In genomic region chr4:51844157-51845054, GRCh38 we compare ENCODE assay signal across 8 cellular contexts. TPM values are rescaled to one million over a fixed set of nuclear protein-coding genes. Genes with fewer than 3 reads are reported as not detected.
DNase-seq lines count a peak whose midpoint lies in the region; ATAC-seq and TF ChIP-seq lines count a peak whose summit lies in the region.

No MANE protein-coding gene starts in this region.

- H3K4me1 Mint-ChIP-seq in activated T-cell treated with anti-CD3 and anti-CD28 coated beads, Interleukin-2, amount 50 U/mL, for 4 hours (ENCODE audit: low read depth): peaks cover 27% of the 10 kb centered on the region

- H4K5ac ChIP-seq in IMR-90 (ENCODE audit: low read depth, low read length): no peak overlapping the region; the same call in 1 of the 2 replicates

- H3K36me3 ChIP-seq in IMR-90 (ENCODE audit: control insufficient read depth, insufficient read depth, low read length) (peaks cover 5% of the 10 kb centered on the region), muscle layer of colon (ENCODE audit: insufficient read depth, low read length) (no peaks in the 10 kb centered on the region)

- H3K14ac ChIP-seq in IMR-90 (replicated peaks; ENCODE audit: low read depth, low read length): peak overlapping the region; percentile 77; the same call in 1 of the 2 replicates

- peak overlapping the region; percentile 63 for H3K4ac ChIP-seq in IMR-90 (ENCODE audit: low read depth, low read length)

- TF ChIP-seq POLR2A in IMR-90 (IDR thresholded peaks at IDR 0.05; ENCODE audit: low read depth, low read length): no peak

- H3K18ac ChIP-seq in IMR-90 (ENCODE audit: low read depth, low read length): peak overlapping the region; percentile 61; the same call in 1 of the 2 replicates

- no peak for TF ChIP-seq CTCF in IMR-90 (conservative IDR thresholded peaks at IDR 0.05; ENCODE audit: low read depth, low read length)

- H3K27ac ChIP-seq in IMR-90 (ENCODE audit: insufficient read depth, low read length): peak overlapping the region; percentile 96
- H3K27ac ChIP-seq in muscle layer of colon (ENCODE audit: low read depth, low read length): peak overlapping the region; percentile 98

- H3K27me3 ChIP-seq in IMR-90 (ENCODE audit: control insufficient read depth, insufficient read depth, low read length) (no peaks in the 10 kb centered on the region), muscle layer of colon (ENCODE audit: control insufficient read depth in 1 of 2, insufficient read depth in 2 of 2, low read length in 2 of 2) (no peaks in the 10 kb centered on the region)

- H2BK120ac ChIP-seq in IMR-90 (ENCODE audit: low read depth, low read length): no peak overlapping the region

- H3K4me2 ChIP-seq in IMR-90 (ENCODE audit: low read depth, low read length): peak overlapping the region; percentile 93

- peak overlapping the region in 1 of 2 experiments; percentile 80; a peak in 2 of 4 replicates for H4K8ac ChIP-seq in IMR-90 (ENCODE audit: low read depth in 2 of 2, low read length in 2 of 2)

- TF ChIP-seq RAD21 in IMR-90 (IDR thresholded peaks at IDR 0.05; ENCODE audit: low read length): no peak

- peaks cover 6 to 30% of the 10 kb centered on the region in 2 experiments; a peak in 3 of 4 replicates for H3K79me1 ChIP-seq in IMR-90 (ENCODE audit: low read depth in 1 of 2, low read length in 2 of 2)

- peak overlapping the region; percentile 89 for H3K4me3 Mint-ChIP-seq in activated T-cell treated with anti-CD3 and anti-CD28 coated beads, Interleukin-2, amount 50 U/mL, for 4 hours

- H3K9ac ChIP-seq in IMR-90 (ENCODE audit: low read depth, low read length): peak overlapping the region; percentile 68
- H3K9ac ChIP-seq in muscle layer of colon (ENCODE audit: low read length): peak overlapping the region; percentile 76

- POLR2A ChIA-PET in IMR-90 (lab: Charles Lee; ENCODE audit: unreplicated experiment): interaction anchor here (0.6 kb wide), 1 partner anchor 9 kb away, joined by 3 read pairs; no protein-coding TSS in a partner anchor

- no peaks in the 10 kb centered on the region for H3K9me3 Mint-ChIP-seq in activated T-cell treated with anti-CD3 and anti-CD28 coated beads, Interleukin-2, amount 50 U/mL, for 4 hours

- H3K36me3 Mint-ChIP-seq in activated T-cell treated with anti-CD3 and anti-CD28 coated beads, Interleukin-2, amount 50 U/mL, for 4 hours (ENCODE audit: insufficient read depth): no peaks in the 10 kb centered on the region

- peak overlapping the region; percentile 82 for H2AK5ac ChIP-seq in IMR-90 (ENCODE audit: low read depth, low read length)

- CTCF ChIA-PET in IMR-90 (lab: Yijun Ruan, JAX): no interaction called here

- peak overlapping the region; percentile 47 for H3K56ac ChIP-seq in IMR-90 (ENCODE audit: extremely low read depth, insufficient read depth, low read length)

- H4K20me1 ChIP-seq in IMR-90 (ENCODE audit: insufficient read depth, low read length): peaks cover 19% of the 10 kb centered on the region

- BruUV-seq in IMR-90 (replicated peaks; lab: Mats Ljungman, UMichigan): no TSS peak

- H4K91ac ChIP-seq in IMR-90 (ENCODE audit: insufficient read depth, low read depth, low read length): peak overlapping the region; percentile 74

- dilution Hi-C loops in IMR-90 (cut with HindIII; ENCODE audit: low sequenced_read_pairs, unreplicated experiment): no loop called here

- DNase-seq in DMS114 treated with DMSO at 0.1 percent for 48 hours (lab: John Stamatoyannopoulos, UW; ENCODE audit: unreplicated experiment): peak; percentile 43
- DNase-seq in IMR-90: peak; percentile 90
- peak; percentile 47 for DNase-seq in OCI-M2 (lab: John Stamatoyannopoulos, UW; ENCODE audit: unreplicated experiment)
- peak; percentile 70 for DNase-seq in activated T-cell treated with anti-CD3 and anti-CD28 coated beads, Interleukin-2, amount 50 U/mL, for 4 hours
- peak; percentile 67 for DNase-seq in stimulated activated CD8-positive, alpha-beta memory T cell treated with anti-CD3 and anti-CD28 coated beads, Interleukin-7, amount 100 ng/mL, for 24 hours (ENCODE audit: low read depth)

- no peaks in the 10 kb centered on the region for H3K27me3 Mint-ChIP-seq in activated T-cell treated with anti-CD3 and anti-CD28 coated beads, Interleukin-2, amount 50 U/mL, for 4 hours (ENCODE audit: low read depth)

- peak overlapping the region; percentile 54; the same call in 1 of the 2 replicates for H3K23ac ChIP-seq in IMR-90 (ENCODE audit: low read depth, low read length)

- peaks cover 1% of the 10 kb centered on the region; the same call in 1 of the 2 replicates for H3K4me1 ChIP-seq in IMR-90 (ENCODE audit: control insufficient read depth, insufficient read depth, low read length)
- peaks cover 13% of the 10 kb centered on the region for H3K4me1 ChIP-seq in muscle layer of colon (ENCODE audit: insufficient read depth, low read length)

- in situ Hi-C loops in IMR-90 (cut with MboI; ENCODE audit: low sequenced_read_pairs): no loop called here

- H2AFZ ChIP-seq in IMR-90 (replicated peaks; ENCODE audit: low read length, poor library complexity): peak overlapping the region; percentile 86

- H2BK15ac ChIP-seq in IMR-90 (ENCODE audit: low read depth, low read length): no peak overlapping the region

- intact Hi-C loops in IMR-90 (cut with micrococcal nuclease): loop anchor here (1.0 to 5.0 kb wide), 2 partner anchors 27 to 193 kb away; partner anchors contain the start of gene SGCB

- WGBS in IMR-90 (ENCODE audit: extremely low coverage in 2 of 2, insufficient read length in 1 of 2), 2 experiments: 0% methylated on average over 26 of the region's 71 CpGs; no CpG with 5 or more reads in 1 of the 2 experiments

- H3K4me3 ChIP-seq in IMR-90 (ENCODE audit: insufficient read depth, low read depth, low read length) (peak overlapping the region; percentile 78), muscle layer of colon (ENCODE audit: low read depth in 1 of 2, low read length in 2 of 2) (peak overlapping the region; percentile 53 to 88)

- H3K9me3 ChIP-seq in IMR-90 (ENCODE audit: control insufficient read depth, insufficient read depth, low read length) (no peaks in the 10 kb centered on the region), muscle layer of colon (ENCODE audit: low read length) (no peaks in the 10 kb centered on the region)

- ATAC-seq in GM21529 (IDR thresholded peaks at IDR 0.05; ENCODE audit: unreplicated experiment) (peak; percentile 42), IMR-90 (ENCODE audit: low read depth) (peak; percentile 38), esophagus mucosa (peak; percentile 75)
- ATAC-seq in activated T-cell treated with anti-CD3 and anti-CD28 coated beads, Interleukin-2, amount 50 U/mL, for 4 hours: peak; percentile 39 to 47

- peaks cover 3% of the 10 kb centered on the region; the same call in 1 of the 2 replicates for H3K9me1 ChIP-seq in IMR-90 (ENCODE audit: insufficient read depth, low read length)

- peak overlapping the region; percentile 78 for H2BK5ac ChIP-seq in IMR-90 (ENCODE audit: low read depth, low read length, poor library complexity, severe bottlenecking)

- H2BK20ac ChIP-seq in IMR-90 (ENCODE audit: low read depth, low read length): no peak overlapping the region

- H2AK9ac ChIP-seq in IMR-90 (replicated peaks; ENCODE audit: low read depth, low read length, poor library complexity): peak overlapping the region; percentile 95

TF ChIP-seq in IMR-90, 13 proteins besides CTCF, POLR2A, EP300 and RAD21:
- no peak for TF ChIP-seq NFE2L2 (IDR thresholded peaks at IDR 0.05; ENCODE audit: low read depth, low read length)
- TF ChIP-seq FOS (IDR thresholded peaks at IDR 0.05; ENCODE audit: low read depth, low read length): no peak
- TF ChIP-seq MAZ (IDR thresholded peaks at IDR 0.05; ENCODE audit: borderline replicate concordance, low read depth, low read length): peak; percentile 69; the same call in 1 of the 2 replicates
- TF ChIP-seq BHLHE40 (IDR thresholded peaks at IDR 0.05; ENCODE audit: low read depth, low read length): peak; percentile 66
- TF ChIP-seq CHD1 (IDR thresholded peaks at IDR 0.05; ENCODE audit: low read depth, low read length): no peak
- TF ChIP-seq, protein P1, sequence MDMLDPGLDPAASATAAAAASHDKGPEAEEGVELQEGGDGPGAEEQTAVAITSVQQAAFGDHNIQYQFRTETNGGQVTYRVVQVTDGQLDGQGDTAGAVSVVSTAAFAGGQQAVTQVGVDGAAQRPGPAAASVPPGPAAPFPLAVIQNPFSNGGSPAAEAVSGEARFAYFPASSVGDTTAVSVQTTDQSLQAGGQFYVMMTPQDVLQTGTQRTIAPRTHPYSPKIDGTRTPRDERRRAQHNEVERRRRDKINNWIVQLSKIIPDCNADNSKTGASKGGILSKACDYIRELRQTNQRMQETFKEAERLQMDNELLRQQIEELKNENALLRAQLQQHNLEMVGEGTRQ (IDR thresholded peaks at IDR 0.05; ENCODE audit: low read depth, low read length): peak; percentile 88
- TF ChIP-seq SMC3 (IDR thresholded peaks at IDR 0.05; ENCODE audit: low read depth, low read length): no peak
- TF ChIP-seq MXI1 (IDR thresholded peaks at IDR 0.05; ENCODE audit: borderline replicate concordance, low read depth, low read length): peak; percentile 95
- no peak for TF ChIP-seq MAFK (IDR thresholded peaks at IDR 0.05; ENCODE audit: low read depth, low read length)
- TF ChIP-seq ELK1 (IDR thresholded peaks at IDR 0.05; ENCODE audit: borderline replicate concordance, low read depth, low read length): no peak
- no peak for TF ChIP-seq RCOR1 (IDR thresholded peaks at IDR 0.05; ENCODE audit: insufficient replicate concordance, low read length)
- no peak for TF ChIP-seq RFX5 (IDR thresholded peaks at IDR 0.05; ENCODE audit: low read depth, low read length)
- TF ChIP-seq CEBPB (IDR thresholded peaks at IDR 0.05; ENCODE audit: low read depth, low read length): no peak

RNA-seq across cellular contexts. Expression of gene DCUN1D4, which starts 1.5 kb away (rescaled TPM):
- total RNA-seq in IMR-90 (2012; rRNA removed) (37.8 and 44.3 TPM in 2 replicates), esophagus mucosa (19.2 TPM)
- polyA plus RNA-seq in IMR-90 (2012; rRNA removed): 28.4 and 31.0 TPM in 2 replicates
- polyA plus RNA-seq in IMR-90 (2012; cell fraction: cytosol; rRNA removed): 6.4 and 8.3 TPM in 2 replicates
- polyA plus RNA-seq in IMR-90 (2012; cell fraction: nucleus; rRNA removed; ENCODE audit: low replicate concordance): 20.8 and 158 TPM in 2 replicates
- total RNA-seq in activated T-cell treated with anti-CD3 and anti-CD28 coated beads, Interleukin-2, amount 50 U/mL, for 4 hours: 10 to 100 TPM; 18.2 to 19.4 (median 18.5) TPM

Comparison
In these comparisons a context has a peak if more than half of its experiments do, and no peak if none do; other contexts are left out.
1. Peak in every context shown above with its lines: DNase-seq, ATAC-seq, H3K4me3 ChIP-seq and H3K27ac ChIP-seq.